In genomic region chr10:119207713-119208552, GRCh38 we compare ENCODE assay signal across 8 cellular contexts. TPM values are rescaled to one million over a fixed set of nuclear protein-coding genes. Genes with fewer than 3 reads are reported as not detected.
A peak's percentile ranks its signal among the peaks of the same experiment; 100 is the strongest.
DNase-seq lines count a peak whose midpoint lies in the region; ATAC-seq, FAIRE-seq and TF ChIP-seq lines count a peak whose summit lies in the region.

No MANE protein-coding gene starts in this region.

- no peak overlapping the region for H4K8ac ChIP-seq in H1 (ENCODE audit: extremely low read depth, insufficient read depth, low read length)

- no peak overlapping the region for H2AK5ac ChIP-seq in H1 (ENCODE audit: low read depth, low read length)

- H3K27ac Mint-ChIP-seq in Caco-2 (ENCODE audit: unreplicated experiment) (no peak overlapping the region), memory B cell (peak overlapping the region; percentile 96)
- H3K27ac Mint-ChIP-seq in activated CD4-positive, alpha-beta memory T cell treated with anti-CD3 and anti-CD28 coated beads for 36 hours, result peak overlapping the region; percentile 91
- peak overlapping the region; percentile 52 for H3K27ac Mint-ChIP-seq in stimulated activated memory B cell treated with anti-CD40 and anti-IgM and Interleukin-4, amounts not matched to agents 10 μg/mL and 1 μg/mL and 100 μg/mL, for 72 hours

- H3K36me3 ChIP-seq in Caco-2 (ENCODE audit: control insufficient read depth, insufficient read depth, low read length) (no peaks in the 10 kb centered on the region), H1 (ENCODE audit: control insufficient read depth in 2 of 4, insufficient read depth in 4 of 4, low read length in 3 of 4) (no peaks in the 10 kb centered on the region)

- H2BK120ac ChIP-seq in H1 (replicated peaks; ENCODE audit: low read depth, low read length), result no peak overlapping the region

- no peaks in the 10 kb centered on the region for H3K79me1 ChIP-seq in H1 (ENCODE audit: low read depth, low read length)

- H3K9me3 Mint-ChIP-seq in Caco-2 (ENCODE audit: unreplicated experiment) (no peaks in the 10 kb centered on the region), memory B cell (no peaks in the 10 kb centered on the region)
- H3K9me3 Mint-ChIP-seq in activated CD4-positive, alpha-beta memory T cell treated with anti-CD3 and anti-CD28 coated beads for 36 hours, result no peaks in the 10 kb centered on the region
- no peaks in the 10 kb centered on the region for H3K9me3 Mint-ChIP-seq in stimulated activated memory B cell treated with anti-CD40 and anti-IgM and Interleukin-4, amounts not matched to agents 10 μg/mL and 1 μg/mL and 100 μg/mL, for 72 hours

- no peak overlapping the region for H4K91ac ChIP-seq in H1 (replicated peaks; ENCODE audit: insufficient read length, low read length)

- no peak overlapping the region for H2BK12ac ChIP-seq in H1 (ENCODE audit: low read depth, low read length)

- H3K9ac ChIP-seq in H1 (replicated peaks in 1 of 4; ENCODE audit: extremely low read depth in 1 of 4, low read depth in 3 of 4, low read length in 3 of 4), result no peak overlapping the region

- H2BK20ac ChIP-seq in H1 (ENCODE audit: low read length), result no peak overlapping the region

- H3K23ac ChIP-seq in H1 (ENCODE audit: insufficient read length), result no peak overlapping the region

- intact Hi-C loops in Caco-2 (cut with micrococcal nuclease; ENCODE audit: unreplicated experiment), result loop anchor here (1.0 to 5.0 kb wide), 4 partner anchors 35 to 109 kb away; no protein-coding TSS in a partner anchor
- intact Hi-C loops in activated CD4-positive, alpha-beta memory T cell treated with anti-CD3 and anti-CD28 coated beads for 36 hours (cut with micrococcal nuclease), result loop anchor here (1.0 to 5.0 kb wide), 15 partner anchors 27 to 664 kb away; partner anchors contain the start of genes BAG3, MCMBP, PRDX3 and SFXN4

- peak overlapping the region; percentile 75 to 94 for H3K4me2 ChIP-seq in H1 (ENCODE audit: insufficient read depth in 1 of 2, low read depth in 2 of 2, low read length in 2 of 2)

- TF ChIP-seq EP300 in H1 (IDR thresholded peaks at IDR 0.05; ENCODE audit: borderline replicate concordance in 1 of 2, low read depth in 2 of 2, low read length in 2 of 2), result no peak

- peak overlapping the region; percentile 75 for H3K4me3 ChIP-seq in Caco-2 (ENCODE audit: low read depth, low read length)
- peak overlapping the region; percentile 37 to 79 (median 62) for H3K4me3 ChIP-seq in H1 (ENCODE audit: extremely low read depth in 1 of 4, insufficient read depth in 2 of 4, low read depth in 3 of 4, low read length in 4 of 4)

- no peaks in the 10 kb centered on the region for H3K9me3 ChIP-seq in Caco-2
- H3K9me3 ChIP-seq in H1 (ENCODE audit: insufficient read depth in 2 of 2, low read depth in 1 of 2, low read length in 1 of 2), result no peaks in the 10 kb centered on the region

- peaks cover 16% of the 10 kb centered on the region for H3K4me1 ChIP-seq in Caco-2
- peaks cover 3 to 8% (median 6%) of the 10 kb centered on the region in 4 experiments for H3K4me1 ChIP-seq in H1 (replicated peaks in 1 of 4; ENCODE audit: control insufficient read depth in 3 of 4, insufficient read depth in 4 of 4, low read length in 3 of 4)

- POLR2A ChIA-PET in Caco-2 (lab: Charles Lee) (interaction anchor here (0.7 to 1.8 kb wide), 7 partner anchors 14 to 246 kb away, joined by 3 to 11 read pairs (median 5); no protein-coding TSS in a partner anchor), H1 (lab: Charles Lee; ENCODE audit: partially characterized antibody) (interaction anchor here (0.7 to 1.6 kb wide), 4 partner anchors 9 to 389 kb away, joined by 3 to 4 read pairs (median 4); partner anchors contain the start of gene TIAL1)
- POLR2A ChIA-PET in activated CD4-positive, alpha-beta memory T cell treated with anti-CD3 and anti-CD28 coated beads for 36 hours (lab: Charles Lee), result interaction anchor here (0.6 to 2.7 kb wide), 12 partner anchors 20 to 258 kb away, joined by 3 to 18 read pairs (median 4); partner anchors contain the start of genes EIF3A and SFXN4

- no peak overlapping the region for H4K5ac ChIP-seq in H1 (ENCODE audit: insufficient read length, low read depth, low read length)

- DNase-seq in Caco-2 (peak; percentile 47 to 59), NAMALWA (ENCODE audit: low spot score) (peak; percentile 67), H1 (ENCODE audit: low read depth in 1 of 2, low spot score in 2 of 2) (peak in 1 of 2 experiments; percentile 81), memory B cell (ENCODE audit: low spot score in 2 of 2) (peak in 1 of 2 donors; percentile 55), NOMO-1 treated with dmso at 0.1 percent for 144 hours (lab: John Stamatoyannopoulos, UW; ENCODE audit: unreplicated experiment) (no peak)
- peak; percentile 60 for DNase-seq in activated CD4-positive, alpha-beta memory T cell treated with anti-CD3 and anti-CD28 coated beads for 36 hours

- H2AFZ ChIP-seq in H1 (ENCODE audit: low read length), result no peak overlapping the region

- no peak overlapping the region for H3K18ac ChIP-seq in H1 (ENCODE audit: extremely low read depth, low read length)

- H3K4ac ChIP-seq in H1 (replicated peaks; ENCODE audit: insufficient read length, low read depth, low read length), result no peak overlapping the region

- CTCF ChIA-PET in Caco-2 (lab: Charles Lee) (interaction anchor here (0.6 to 2.5 kb wide), 16 partner anchors 14 to 421 kb away, joined by 3 to 29 read pairs (median 5); no protein-coding TSS in a partner anchor), H1 (lab: Charles Lee; ENCODE audit: partially characterized antibody) (interaction anchor here (0.6 to 10.9 kb wide), 23 partner anchors 9 to 274 kb away, joined by 3 to 272 read pairs (median 6); no protein-coding TSS in a partner anchor)
- CTCF ChIA-PET in activated CD4-positive, alpha-beta memory T cell treated with anti-CD3 and anti-CD28 coated beads for 36 hours (lab: Charles Lee), result interaction anchor here (0.7 to 2.9 kb wide), 31 partner anchors 8 to 445 kb away, joined by 3 to 53 read pairs (median 8); partner anchors contain the start of genes PRDX3, RGS10 and SFXN4

- no peak for TF ChIP-seq RAD21 in H1 (IDR thresholded peaks at IDR 0.05 in 1 of 2, conservative IDR thresholded peaks at IDR 0.05 in 1 of 2; ENCODE audit: low read depth in 2 of 2, low read length in 2 of 2)

- H3K56ac ChIP-seq in H1 (replicated peaks; ENCODE audit: insufficient read length, low read depth, low read length), result no peak overlapping the region

- H3K14ac ChIP-seq in H1 (ENCODE audit: insufficient read length), result no peak overlapping the region

- H3K27me3 ChIP-seq in Caco-2 (replicated peaks; ENCODE audit: control insufficient read depth, insufficient read depth, low read length), result no peaks in the 10 kb centered on the region
- peaks cover 5 to 17% (median 14%) of the 10 kb centered on the region in 4 experiments for H3K27me3 ChIP-seq in H1 (replicated peaks in 1 of 4; ENCODE audit: control insufficient read depth in 3 of 4, extremely low read depth in 1 of 4, insufficient read depth in 3 of 4, low read length in 3 of 4)

- no peaks in the 10 kb centered on the region for H3K79me2 ChIP-seq in H1 (ENCODE audit: control insufficient read depth in 1 of 2, insufficient read depth in 2 of 2, low read length in 2 of 2)

- ATAC-seq in GM21786 (IDR thresholded peaks at IDR 0.05; ENCODE audit: unreplicated experiment), result peak; percentile 3
- no peak for ATAC-seq in memory B cell (ENCODE audit: low read depth)
- ATAC-seq in stimulated activated memory B cell treated with anti-CD40 and anti-IgM and Interleukin-4, amounts not matched to agents 10 μg/mL and 1 μg/mL and 100 μg/mL, for 72 hours, result peak; percentile 18

- FAIRE-seq in H1 (lab: Jason Lieb, UNC), result no peak

- H3K27ac ChIP-seq in H1 (ENCODE audit: low read depth, low read length), result no peak overlapping the region

- BruUV-seq in Caco-2 (replicated peaks; lab: Mats Ljungman, UMichigan), result no TSS peak

- no peak overlapping the region for H2BK15ac ChIP-seq in H1 (ENCODE audit: low read length)

- peak overlapping the region; percentile 81 for H3K4me3 Mint-ChIP-seq in Caco-2 (ENCODE audit: unreplicated experiment)
- H3K4me3 Mint-ChIP-seq in activated CD4-positive, alpha-beta memory T cell treated with anti-CD3 and anti-CD28 coated beads for 36 hours, result peak overlapping the region; percentile 100
- H3K4me3 Mint-ChIP-seq in memory B cell, result peak overlapping the region; percentile 98
- H3K4me3 Mint-ChIP-seq in stimulated activated memory B cell treated with anti-CD40 and anti-IgM and Interleukin-4, amounts not matched to agents 10 μg/mL and 1 μg/mL and 100 μg/mL, for 72 hours, result peak overlapping the region; percentile 80

- H3K23me2 ChIP-seq in H1 (ENCODE audit: low read depth, low read length), result peaks cover 7% of the 10 kb centered on the region

- WGBS in H1 (ENCODE audit: extremely low coverage in 1 of 2, insufficient coverage in 1 of 2, insufficient read length in 1 of 2, insufficient replicate concordance in 2 of 2, low coverage in 1 of 2, low lambda C conversion rate in 2 of 2, missing lambda C conversion rate in 1 of 2), 2 experiments, result 3% methylated on average over 49 of the region's 62 CpGs; no CpG with 5 or more reads in 1 of the 2 experiments

- peaks cover 0 to 5% of the 10 kb centered on the region in 2 experiments for H4K20me1 ChIP-seq in H1 (replicated peaks in 1 of 2; ENCODE audit: control insufficient read depth in 1 of 2, insufficient read depth in 2 of 2, low read length in 2 of 2)

- H2BK5ac ChIP-seq in H1 (ENCODE audit: low read depth, low read length), result no peak overlapping the region

- no peak for TF ChIP-seq CTCF in Caco-2 (IDR thresholded peaks at IDR 0.05; ENCODE audit: insufficient read depth in 1 of 2, low read depth in 1 of 2, low read length in 1 of 2, severe bottlenecking in 1 of 2, unreplicated experiment in 1 of 2)
- TF ChIP-seq CTCF in H1 (IDR thresholded peaks at IDR 0.05; ENCODE audit: control extremely low read depth in 1 of 3, insufficient read depth in 1 of 3, low read depth in 1 of 3, low read length in 3 of 3), result no peak

- peaks cover 5% of the 10 kb centered on the region for H3K36me3 Mint-ChIP-seq in Caco-2 (ENCODE audit: insufficient read depth, unreplicated experiment)
- peaks cover 2% of the 10 kb centered on the region for H3K36me3 Mint-ChIP-seq in activated CD4-positive, alpha-beta memory T cell treated with anti-CD3 and anti-CD28 coated beads for 36 hours
- H3K36me3 Mint-ChIP-seq in memory B cell, result no peaks in the 10 kb centered on the region
- H3K36me3 Mint-ChIP-seq in stimulated activated memory B cell treated with anti-CD40 and anti-IgM and Interleukin-4, amounts not matched to agents 10 μg/mL and 1 μg/mL and 100 μg/mL, for 72 hours, result no peaks in the 10 kb centered on the region

- H3K4me1 Mint-ChIP-seq in Caco-2 (ENCODE audit: low read depth, unreplicated experiment) (peaks cover 17% of the 10 kb centered on the region), memory B cell (peaks cover 23% of the 10 kb centered on the region)
- peaks cover 45% of the 10 kb centered on the region for H3K4me1 Mint-ChIP-seq in activated CD4-positive, alpha-beta memory T cell treated with anti-CD3 and anti-CD28 coated beads for 36 hours (ENCODE audit: low read depth)
- peaks cover 37% of the 10 kb centered on the region for H3K4me1 Mint-ChIP-seq in stimulated activated memory B cell treated with anti-CD40 and anti-IgM and Interleukin-4, amounts not matched to agents 10 μg/mL and 1 μg/mL and 100 μg/mL, for 72 hours

- H3K27me3 Mint-ChIP-seq in Caco-2 (ENCODE audit: insufficient read depth, unreplicated experiment) (no peaks in the 10 kb centered on the region), memory B cell (no peaks in the 10 kb centered on the region)
- no peaks in the 10 kb centered on the region for H3K27me3 Mint-ChIP-seq in activated CD4-positive, alpha-beta memory T cell treated with anti-CD3 and anti-CD28 coated beads for 36 hours
- no peaks in the 10 kb centered on the region for H3K27me3 Mint-ChIP-seq in stimulated activated memory B cell treated with anti-CD40 and anti-IgM and Interleukin-4, amounts not matched to agents 10 μg/mL and 1 μg/mL and 100 μg/mL, for 72 hours

- TF ChIP-seq POLR2A in H1 (IDR thresholded peaks at IDR 0.05; ENCODE audit: control extremely low read depth in 1 of 2, low read depth in 2 of 2, low read length in 2 of 2), result no peak

RNA-seq across cellular contexts. Expression of gene GRK5, which starts 0.6 kb away (rescaled TPM):
- total RNA-seq in Caco-2 (2022), result 7.7 and 8.9 TPM in 2 replicates
- 10 to 100 TPM; 22.7 to 23.0 TPM for total RNA-seq in activated CD4-positive, alpha-beta memory T cell treated with anti-CD3 and anti-CD28 coated beads for 36 hours
- 2.4 and 2.5 TPM in 2 replicates for total RNA-seq in H1 (2021; fragmentation: NEBNext Ultra II Directional; extraction: Animal tissue kit (Norgen Biotek cat#: 25700))
- polyA plus RNA-seq in H1 (2011; rRNA removed), result 0.54 and 0.88 TPM in 2 replicates
- 1.2 TPM for polyA plus RNA-seq in H1 (2011; cell fraction: cytosol; rRNA removed)
- 1.1 TPM for polyA plus RNA-seq in H1 (2011; cell fraction: nucleus; rRNA removed)
- polyA plus RNA-seq in H1 (2012, experiment 1 of 2), result 1.2 to 1.5 TPM (median 1.3 TPM) in 4 replicates
- 0.56 TPM for polyA plus RNA-seq in H1 (2012, experiment 2 of 2)
- 0.83 TPM for polyA plus RNA-seq in H1 (2013, experiment 1 of 2)
- 0.88 TPM for polyA plus RNA-seq in H1 (2013, experiment 2 of 2)
- polyA minus RNA-seq in H1 (2011; rRNA and poly(A)+ RNA removed), result 0.85 and 1.1 TPM in 2 replicates
- polyA minus RNA-seq in H1 (2011; cell fraction: cytosol; rRNA and poly(A)+ RNA removed), result 0.66 TPM
- polyA minus RNA-seq in H1 (2011; cell fraction: nucleus; rRNA and poly(A)+ RNA removed), result 0.70 TPM

RNA-seq across cellular contexts. Expression of gene PRDX3, which starts 29.3 kb away (rescaled TPM):
- total RNA-seq in Caco-2 (2022), result 213 and 216 TPM in 2 replicates
- total RNA-seq in activated CD4-positive, alpha-beta memory T cell treated with anti-CD3 and anti-CD28 coated beads for 36 hours, result 100 to 1,000 TPM; 173 to 182 TPM
- total RNA-seq in H1 (2021; fragmentation: NEBNext Ultra II Directional; extraction: Animal tissue kit (Norgen Biotek cat#: 25700)), result 194 and 208 TPM in 2 replicates
- polyA plus RNA-seq in H1 (2011; rRNA removed), result 112 and 201 TPM in 2 replicates
- 259 TPM for polyA plus RNA-seq in H1 (2011; cell fraction: cytosol; rRNA removed)
- 167 TPM for polyA plus RNA-seq in H1 (2011; cell fraction: nucleus; rRNA removed)
- 178 to 208 TPM (median 187 TPM) in 4 replicates for polyA plus RNA-seq in H1 (2012, experiment 1 of 2)
- 30.6 TPM for polyA plus RNA-seq in H1 (2012, experiment 2 of 2)
- 123 TPM for polyA plus RNA-seq in H1 (2013, experiment 1 of 2)
- 123 TPM for polyA plus RNA-seq in H1 (2013, experiment 2 of 2)
- 298 and 349 TPM in 2 replicates for polyA minus RNA-seq in H1 (2011; rRNA and poly(A)+ RNA removed)
- 93.4 TPM for polyA minus RNA-seq in H1 (2011; cell fraction: cytosol; rRNA and poly(A)+ RNA removed)
- 83.8 TPM for polyA minus RNA-seq in H1 (2011; cell fraction: nucleus; rRNA and poly(A)+ RNA removed)

RNA-seq across cellular contexts. Expression of gene SFXN4, which starts 42.4 kb away (rescaled TPM):
- total RNA-seq in Caco-2 (2022), result 45.3 and 45.9 TPM in 2 replicates
- 10 to 100 TPM; 38.3 to 38.7 TPM for total RNA-seq in activated CD4-positive, alpha-beta memory T cell treated with anti-CD3 and anti-CD28 coated beads for 36 hours
- total RNA-seq in H1 (2021; fragmentation: NEBNext Ultra II Directional; extraction: Animal tissue kit (Norgen Biotek cat#: 25700)), result 21.6 and 24.1 TPM in 2 replicates
- 7.0 and 15.4 TPM in 2 replicates for polyA plus RNA-seq in H1 (2011; rRNA removed)
- 11.7 TPM for polyA plus RNA-seq in H1 (2011; cell fraction: cytosol; rRNA removed)
- 10.8 TPM for polyA plus RNA-seq in H1 (2011; cell fraction: nucleus; rRNA removed)
- polyA plus RNA-seq in H1 (2012, experiment 1 of 2), result 15.2 to 18.9 TPM (median 17.0 TPM) in 4 replicates
- polyA plus RNA-seq in H1 (2012, experiment 2 of 2), result 26.9 TPM
- 24.7 TPM for polyA plus RNA-seq in H1 (2013, experiment 1 of 2)
- polyA plus RNA-seq in H1 (2013, experiment 2 of 2), result 31.0 TPM
- 16.8 and 20.9 TPM in 2 replicates for polyA minus RNA-seq in H1 (2011; rRNA and poly(A)+ RNA removed)
- 5.3 TPM for polyA minus RNA-seq in H1 (2011; cell fraction: cytosol; rRNA and poly(A)+ RNA removed)
- 6.7 TPM for polyA minus RNA-seq in H1 (2011; cell fraction: nucleus; rRNA and poly(A)+ RNA removed)
